In the genomic region with DNA sequence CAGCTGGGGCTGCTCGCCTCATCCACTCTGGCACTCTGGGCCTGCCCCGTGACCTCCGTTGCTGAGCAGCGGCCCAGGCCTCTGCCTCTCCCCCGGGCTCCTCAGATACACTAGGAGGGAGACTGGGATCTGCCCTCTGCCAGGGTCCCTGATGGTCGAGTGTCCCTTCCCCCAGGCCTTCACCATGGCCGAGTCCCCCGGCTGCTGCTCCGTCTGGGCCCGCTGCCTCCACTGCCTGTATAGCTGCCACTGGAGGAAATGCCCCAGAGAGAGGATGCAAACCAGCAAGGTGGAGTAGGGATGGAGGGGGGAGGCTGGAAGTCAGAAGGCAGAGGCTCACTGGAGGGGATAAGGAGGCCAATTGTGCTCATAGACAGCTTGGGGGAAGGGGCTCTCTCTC, we compare ENCODE assay signal across 16 cellular contexts.
DNase-seq lines count a peak whose midpoint lies in the region; ATAC-seq and TF ChIP-seq lines count a peak whose summit lies in the region.
"Had no signal": no experiment of that assay in that cellular context is flagged by ENCODE, and none has a peak within 500 bp of the region (broad histone marks: within the 10 kb centered on the region; RNA-seq: fewer than 3 reads in every experiment).

No MANE protein-coding gene starts in this region.

- H3K36me3 ChIP-seq in iPS-18a (ENCODE audit: control insufficient read depth, low read depth, low read length): peaks cover 17% of the 10 kb centered on the region
- H3K36me3 ChIP-seq in effector memory CD4-positive, alpha-beta T cell (ENCODE audit: control insufficient read depth, insufficient read depth, low read length): no peaks in the 10 kb centered on the region

- H3K4me1 ChIP-seq in iPS-18a (ENCODE audit: control insufficient read depth, low read depth, low read length): peaks cover 9% of the 10 kb centered on the region
- no peaks in the 10 kb centered on the region for H3K4me1 ChIP-seq in effector memory CD4-positive, alpha-beta T cell (ENCODE audit: control insufficient read depth, insufficient read depth, low read length, poor library complexity, severe bottlenecking)

- no peak for TF ChIP-seq CTCF in RWPE1 (conservative IDR thresholded peaks at IDR 0.05; ENCODE audit: low read depth)

- CTCF ChIA-PET in RWPE1 (lab: Yijun Ruan, JAX): no interaction called here

- H3K27ac ChIP-seq in RWPE1 (peak overlapping the region; percentile 25), iPS-18a (ENCODE audit: low read length) (no peak overlapping the region)
- no peak overlapping the region for H3K27ac ChIP-seq in effector memory CD4-positive, alpha-beta T cell (ENCODE audit: insufficient read depth, low read length, poor library complexity, severe bottlenecking)
- H3K27ac ChIP-seq: GM23248 had no signal

- DNase-seq in RWPE1 (ENCODE audit: low spot score) (no peak), left kidney (ENCODE audit: low read depth, low spot score) (peak; percentile 2), EL (no peak)
- no peak for DNase-seq in activated CD4-positive, alpha-beta T cell treated with anti-CD3 and anti-CD28 coated beads for 4 hours
- DNase-seq in effector memory CD4-positive, alpha-beta T cell: no peak
- DNase-seq: C1 segment of cervical spinal cord; Calu3; CD4-positive, alpha-beta memory T cell; COR-L47; DMS53; DMS79 treated with DMSO at 0.1 percent for 48 hours; GM23248; H9; HFFc6 had no signal

- no peak overlapping the region for H3K9ac ChIP-seq in iPS-18a (ENCODE audit: low read length)
- H3K9ac ChIP-seq: GM23248 had no signal

- H3K9me3 ChIP-seq in iPS-18a (ENCODE audit: control insufficient read depth, low read depth, low read length): no peaks in the 10 kb centered on the region
- H3K9me3 ChIP-seq in effector memory CD4-positive, alpha-beta T cell (ENCODE audit: control insufficient read depth, low read length): no peaks in the 10 kb centered on the region

- POLR2A ChIA-PET in RWPE1 (lab: Yijun Ruan, JAX; ENCODE audit: low non-redundant PET): no interaction called here

- ATAC-seq in GM19455 (IDR thresholded peaks at IDR 0.05; ENCODE audit: unreplicated experiment): no peak

- peak overlapping the region; percentile 77 for H3K4me3 ChIP-seq in iPS-18a (ENCODE audit: low read length)
- no peak overlapping the region for H3K4me3 ChIP-seq in effector memory CD4-positive, alpha-beta T cell (ENCODE audit: insufficient read depth, low read depth, low read length, poor library complexity, severe bottlenecking)
- H3K4me3 ChIP-seq: GM23248 had no signal

- no peaks in the 10 kb centered on the region for H3K27me3 ChIP-seq in iPS-18a (ENCODE audit: control insufficient read depth, insufficient read depth, low read length)
- no peaks in the 10 kb centered on the region for H3K27me3 ChIP-seq in effector memory CD4-positive, alpha-beta T cell (replicated peaks; ENCODE audit: control insufficient read depth, insufficient read depth, low read length, poor library complexity, severe bottlenecking)
